Comparison of ENCODE assay signal across 8 cellular contexts in the genomic region with DNA sequence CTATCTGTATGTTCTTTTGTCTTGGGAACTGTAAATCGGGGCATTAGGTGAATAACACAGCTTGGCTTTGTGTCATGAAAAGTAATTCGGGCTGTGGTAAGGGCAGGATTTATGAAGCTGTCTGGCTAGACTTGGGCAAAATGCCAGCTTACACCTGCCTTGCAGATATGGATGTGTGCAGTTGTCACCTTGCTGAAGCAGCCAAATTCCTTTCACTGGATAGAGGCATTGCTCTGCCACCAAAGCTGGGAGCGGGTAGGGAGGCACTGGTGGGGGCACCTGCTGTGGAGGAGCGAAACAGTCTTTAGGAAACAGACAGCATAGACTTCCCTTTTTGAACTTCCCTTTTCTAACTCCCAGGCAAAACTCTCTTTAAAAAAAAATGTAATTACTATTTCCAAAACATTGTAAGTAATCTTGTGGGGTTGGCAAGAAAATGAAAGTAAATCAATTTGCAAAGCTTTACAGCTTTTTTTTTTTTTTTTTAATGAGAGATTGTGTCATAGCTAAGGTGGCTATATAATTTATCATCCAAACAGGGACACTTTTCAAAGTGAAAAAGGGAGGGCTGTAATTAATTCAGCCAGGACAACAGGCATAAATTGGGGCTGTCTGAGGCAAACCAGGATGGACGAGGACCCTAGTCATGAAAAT.
A peak's percentile ranks its signal among the peaks of the same experiment; 100 is the strongest.
DNase-seq lines count a peak whose midpoint lies in the region; ATAC-seq and TF ChIP-seq lines count a peak whose summit lies in the region.

No MANE protein-coding gene starts in this region.

- H3K27me3 ChIP-seq in heart right ventricle (no peaks in the 10 kb centered on the region), upper lobe of right lung (no peaks in the 10 kb centered on the region)

- intact Hi-C loops in heart right ventricle (cut with DNase I) (no loop called here), upper lobe of right lung (cut with DNase I) (no loop called here)

- DNase-seq in G401 (ENCODE audit: low spot score) (peak; percentile 57), M059J (ENCODE audit: low read depth) (peak; percentile 74), RPMI8226 (peak; percentile 95), heart right ventricle (peak in 1 of 2 donors; percentile 11), upper lobe of right lung (peak; percentile 63), AG20443 (ENCODE audit: low spot score) (no peak), retina (no peak)

- H3K27ac ChIP-seq in heart right ventricle: no peak overlapping the region
- H3K27ac ChIP-seq in upper lobe of right lung: no peak overlapping the region

- H3K4me1 ChIP-seq in heart right ventricle (peaks cover 4 to 19% (median 14%) of the 10 kb centered on the region in 9 donors), upper lobe of right lung (peaks cover 28% of the 10 kb centered on the region)

- in situ Hi-C loops in G401 (cut with HindIII; ENCODE audit: low sequenced_read_pairs): no loop called here

- peak; percentile 46 for ATAC-seq in GM21786 (IDR thresholded peaks at IDR 0.05; ENCODE audit: unreplicated experiment)
- peak in 7 of 8 donors; percentile 47 to 83 (median 78) for ATAC-seq in heart right ventricle
- ATAC-seq in upper lobe of right lung: peak; percentile 66

- H3K36me3 ChIP-seq in heart right ventricle: no peaks in the 10 kb centered on the region
- H3K36me3 ChIP-seq in upper lobe of right lung: no peaks in the 10 kb centered on the region

- H3K9me3 ChIP-seq in heart right ventricle (no peaks in the 10 kb centered on the region), upper lobe of right lung (no peaks in the 10 kb centered on the region)

- H3K4me3 ChIP-seq in heart right ventricle (peak overlapping the region in 6 of 10 donors; percentile 7 to 30 (median 22)), upper lobe of right lung (peak overlapping the region; percentile 17)

- no peak for TF ChIP-seq CTCF in heart right ventricle (IDR thresholded peaks at IDR 0.05)
- no peak for TF ChIP-seq CTCF in upper lobe of right lung (IDR thresholded peaks at IDR 0.05)

- WGBS in heart right ventricle, 2 donors: 25 to 26% methylated on average over 5 of the region's 5 CpGs

Comparison
In these comparisons a context has a peak if more than half of its experiments do, and no peak if none do; other contexts are left out.
1. DNase-seq: peak in G401 (single experiment), M059J (single experiment), RPMI8226 (single experiment) and upper lobe of right lung (single experiment); none in AG20443 (single experiment) and retina (single experiment).
2. Peak in every context shown above with its lines, with median percentiles within 50 percentile points of each other: ATAC-seq.